9 cellular contexts compared by ENCODE assay signal in the genomic region with DNA sequence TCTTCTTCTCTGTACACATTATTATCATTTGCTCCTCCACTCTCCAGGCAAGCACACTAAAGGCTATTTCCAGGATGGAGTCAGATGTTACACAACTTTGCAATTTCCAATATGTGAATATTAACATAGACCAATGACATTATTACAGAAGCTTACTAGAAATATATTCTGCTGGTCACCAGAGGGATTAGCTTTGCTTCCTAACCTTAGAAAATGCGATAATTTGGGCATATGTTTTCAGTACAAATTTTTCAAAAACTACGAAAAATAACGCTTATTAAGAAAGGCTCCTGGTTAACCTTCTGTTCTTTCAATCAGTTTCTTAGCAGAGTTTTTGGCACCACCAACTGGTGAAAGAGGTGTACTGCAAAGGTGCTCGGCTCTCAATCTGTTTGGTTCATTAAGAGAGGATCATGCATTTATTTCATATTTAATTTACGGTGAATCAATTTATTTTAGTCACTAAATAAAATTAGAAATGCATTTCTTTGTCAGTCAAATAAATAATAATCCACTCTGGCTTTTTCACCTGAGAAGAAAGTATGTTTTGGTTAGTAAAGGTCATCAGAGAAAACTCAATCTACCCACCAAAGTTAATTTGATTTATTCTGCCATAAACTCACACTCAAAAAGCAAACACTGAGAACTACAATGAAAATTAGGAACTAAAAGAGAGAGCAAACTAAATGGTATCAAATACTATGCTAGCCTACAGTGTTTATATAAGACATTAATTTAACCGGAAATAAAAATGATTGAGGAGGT. TPM values are rescaled to one million over a fixed set of nuclear protein-coding genes. Genes with fewer than 3 reads are reported as not detected.
A peak's percentile ranks its signal among the peaks of the same experiment; 100 is the strongest.
DNase-seq lines count a peak whose midpoint lies in the region; ATAC-seq and TF ChIP-seq lines count a peak whose summit lies in the region.
"Had no signal": no experiment of that assay in that cellular context is flagged by ENCODE, and none has a peak within 500 bp of the region (broad histone marks: within the 10 kb centered on the region; RNA-seq: fewer than 3 reads in every experiment).

No MANE protein-coding gene starts in this region.

- H3K36me3 ChIP-seq in spleen = no peaks in the 10 kb centered on the region
- H3K36me3 ChIP-seq: BLaER1 treated with 17β-estradiol and CSF1 and Interleukin-3, amounts not matched to agents 10 nM and 100 nM had no signal

- 17 to 19% (median 18%) methylated on average over 6 of the region's 6 CpGs for WGBS in spleen, 5 donors

- no peak for TF ChIP-seq POLR2A in spleen (IDR thresholded peaks at IDR 0.05)

- peak; percentile 78 to 93 (median 89) for TF ChIP-seq CTCF in spleen (IDR thresholded peaks at IDR 0.05 in 8 of 11, conservative IDR thresholded peaks at IDR 0.05 in 3 of 11)

- no peak overlapping the region for H3K27ac ChIP-seq in spleen
- H3K27ac ChIP-seq: BLaER1 treated with 17β-estradiol and CSF1 and Interleukin-3, amounts not matched to agents 10 nM and 100 nM had no signal

- intact Hi-C loops in spleen (cut with DNase I; ENCODE audit: low total_unique reads) = loop anchor here (5.0 to 10.0 kb wide), 2 partner anchors 740 to 878 kb away; no protein-coding TSS in a partner anchor

- no peak for ATAC-seq in HG02852 (IDR thresholded peaks at IDR 0.05; ENCODE audit: unreplicated experiment)

- DNase-seq in NCI-H2196 (lab: John Stamatoyannopoulos, UW; ENCODE audit: unreplicated experiment) (peak; percentile 36), NCI-H2196 treated with DMSO at 0.1 percent for 48 hours (lab: John Stamatoyannopoulos, UW; ENCODE audit: unreplicated experiment) (no peak), NCI-H146 (lab: John Stamatoyannopoulos, UW) (peak; percentile 66), T-helper 2 cell (peak in 4 of 5 experiments; percentile 28 to 58 (median 36)), anterior cingulate cortex (lab: John Stamatoyannopoulos, UW) (peak in 43 of 58 donors; percentile 1 to 70 (median 23)), hepatic stellate cell (ENCODE audit: low spot score) (peak; percentile 14), spleen (no peak)

- no peak overlapping the region for H3K4me3 ChIP-seq in spleen
- H3K4me3 ChIP-seq: BLaER1 treated with 17β-estradiol and CSF1 and Interleukin-3, amounts not matched to agents 10 nM and 100 nM had no signal

- H3K9me3 ChIP-seq in spleen = no peaks in the 10 kb centered on the region
- H3K9me3 ChIP-seq: BLaER1 treated with 17β-estradiol and CSF1 and Interleukin-3, amounts not matched to agents 10 nM and 100 nM had no signal

- H3K27me3 ChIP-seq in spleen (replicated peaks in 1 of 7) = no peaks in the 10 kb centered on the region
- H3K27me3 ChIP-seq: BLaER1 treated with 17β-estradiol and CSF1 and Interleukin-3, amounts not matched to agents 10 nM and 100 nM had no signal

- H3K4me1 ChIP-seq in spleen = peaks cover 0 to 25% (median 5%) of the 10 kb centered on the region in 6 donors

RNA-seq across cellular contexts. Expression of a gene that starts 39.2 kb away (rescaled TPM):
- total RNA-seq in spleen = 10 to 100 TPM in 2 of 7 donors, 1 to 10 TPM in 5; 6.9 to 13.7 (median 8.2) TPM
- polyA plus RNA-seq in spleen = 1 to 10 TPM; 2.5 to 6.4 (median 4.7) TPM

RNA-seq across cellular contexts. Expression of a gene that starts 40.4 kb away (rescaled TPM):
- 10 to 100 TPM; 19.5 to 31.2 (median 27.0) TPM for total RNA-seq in spleen
- polyA plus RNA-seq in spleen = 1 to 10 TPM; 5.9 to 9.4 (median 8.8) TPM

Comparison
In these comparisons a context has a peak if more than half of its experiments do, and no peak if none do; other contexts are left out.
1. DNase-seq: peak in NCI-H2196 (single experiment), NCI-H146 (single experiment), T-helper 2 cell (4 of 5), anterior cingulate cortex (43 of 58) and hepatic stellate cell (single experiment); none in NCI-H2196 treated with DMSO at 0.1 percent for 48 hours (single experiment) and spleen (single experiment).